In the genomic region with DNA sequence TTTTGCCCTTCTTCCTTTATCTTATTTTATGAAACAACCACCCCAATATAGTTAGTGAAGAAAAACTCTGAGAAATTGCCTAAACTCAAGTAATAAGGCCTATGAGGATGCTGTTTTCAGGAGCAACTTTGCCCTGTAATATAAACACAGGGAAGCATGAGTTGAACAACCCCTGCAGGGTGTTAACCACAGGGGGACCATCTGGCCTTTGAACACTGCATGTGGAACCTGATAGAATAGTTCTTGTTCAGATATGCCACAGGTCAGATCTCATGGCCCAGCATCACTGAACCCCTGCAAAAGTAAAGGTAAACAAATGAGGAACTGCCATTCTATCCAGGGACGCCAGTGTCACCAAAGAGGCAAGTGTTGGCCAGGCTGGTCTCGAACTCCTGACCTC, we compare ENCODE assay signal across 20 cellular contexts.
DNase-seq lines count a peak whose midpoint lies in the region; ATAC-seq and TF ChIP-seq lines count a peak whose summit lies in the region.
"Had no signal": no experiment of that assay in that cellular context is flagged by ENCODE, and none has a peak within 500 bp of the region (broad histone marks: within the 10 kb centered on the region; RNA-seq: fewer than 3 reads in every experiment).

No MANE protein-coding gene starts in this region.

- H3K4me3 ChIP-seq in HEK293 (ENCODE audit: low read depth, low read length), result no peak overlapping the region
- no peak overlapping the region for H3K4me3 ChIP-seq in mesendoderm (ENCODE audit: low read length)
- H3K4me3 ChIP-seq: BLaER1, GM23248 had no signal

- H4K8ac ChIP-seq in mesendoderm (ENCODE audit: low read depth, low read length), result no peak overlapping the region

- H2BK5ac ChIP-seq in mesendoderm (ENCODE audit: low read length), result no peak overlapping the region

- no peak overlapping the region for H2BK15ac ChIP-seq in mesendoderm (replicated peaks; ENCODE audit: low read depth)

- H3K4me2 ChIP-seq in mesendoderm (ENCODE audit: low read length), result no peak overlapping the region
- H3K4me2 ChIP-seq: BLaER1 had no signal

- H3K4me1 ChIP-seq in HEK293 (ENCODE audit: control insufficient read depth, insufficient read depth, low read length) (no peaks in the 10 kb centered on the region), mesendoderm (ENCODE audit: control insufficient read depth, low read depth, low read length) (peaks cover 2% of the 10 kb centered on the region)
- H3K4me1 ChIP-seq: Caco-2 had no signal

- no peak overlapping the region for H2AK5ac ChIP-seq in mesendoderm (ENCODE audit: low read length)

- H4K5ac ChIP-seq in mesendoderm (ENCODE audit: low read length), result no peak overlapping the region

- DNase-seq in DMS 273 (lab: John Stamatoyannopoulos, UW; ENCODE audit: unreplicated experiment), result peak; percentile 47
- no peak for DNase-seq in DMS 273 treated with DMSO at 0.1 percent for 48 hours (lab: John Stamatoyannopoulos, UW)
- peak; percentile 76 for DNase-seq in cerebellar cortex (ENCODE audit: low spot score)
- DNase-seq in mesendoderm, result peak; percentile 25
- DNase-seq in SK-N-DZ (ENCODE audit: low spot score), result no peak
- DNase-seq: Caco-2; CD4-positive, CD25-positive, alpha-beta regulatory T cell; CD8-positive, alpha-beta T cell; DMS53; DND-41; GDM1; GM23248; H7; HCEC 1CT had no signal

- H3K9me3 ChIP-seq in HEK293 (ENCODE audit: control insufficient read depth, insufficient read depth, low read depth, low read length), result no peaks in the 10 kb centered on the region
- H3K9me3 ChIP-seq: BLaER1, Caco-2 had no signal

- H3K23ac ChIP-seq in mesendoderm (ENCODE audit: low read length), result no peak overlapping the region

- POLR2A ChIA-PET in HEK293 (lab: Yijun Ruan, JAX), result no interaction called here

- no peak overlapping the region for H3K56ac ChIP-seq in mesendoderm (ENCODE audit: low read length)

- H3K79me1 ChIP-seq in mesendoderm (ENCODE audit: low read length), result no peaks in the 10 kb centered on the region

- H3K4ac ChIP-seq in mesendoderm (ENCODE audit: low read depth, low read length), result no peak overlapping the region

- ATAC-seq in GM21390 (IDR thresholded peaks at IDR 0.05; ENCODE audit: unreplicated experiment) (no peak), HG02870 (IDR thresholded peaks at IDR 0.05; ENCODE audit: unreplicated experiment) (no peak)
- ATAC-seq: CD8-positive, alpha-beta T cell had no signal

- no peak overlapping the region for H3K18ac ChIP-seq in mesendoderm (ENCODE audit: low read length)

- no peaks in the 10 kb centered on the region for H3K79me2 ChIP-seq in mesendoderm (ENCODE audit: control insufficient read depth, insufficient read depth, low read length)

- H3K27me3 ChIP-seq in mesendoderm (ENCODE audit: insufficient read depth, low read length, poor library complexity), result no peaks in the 10 kb centered on the region
- H3K27me3 ChIP-seq: BLaER1 had no signal

- WGBS in mesendoderm (ENCODE audit: extremely low coverage, insufficient coverage, low lambda C conversion rate), result no CpG with 5 or more reads among the region's 2 CpGs

- H3K27ac ChIP-seq in HEK293 (ENCODE audit: extremely low read depth, low read depth, low read length), result no peak overlapping the region
- H3K27ac ChIP-seq in mesendoderm (ENCODE audit: low read depth, low read length), result no peak overlapping the region
- H3K27ac ChIP-seq: 22Rv1, BLaER1, C4-2B, GM23248 had no signal

- TF ChIP-seq CTCF in HEK293 (tag by site-specific recombination; IDR thresholded peaks at IDR 0.05), result no peak

- CTCF ChIA-PET in HEK293 (lab: Yijun Ruan, JAX), result no interaction called here

- H3K9ac ChIP-seq in mesendoderm (ENCODE audit: low read length), result no peak overlapping the region
- H3K9ac ChIP-seq: BLaER1, GM23248 had no signal

- H2BK120ac ChIP-seq in mesendoderm (ENCODE audit: low read depth, low read length), result no peak overlapping the region

- H3K36me3 ChIP-seq in HEK293 (ENCODE audit: control insufficient read depth in 2 of 2, insufficient read depth in 1 of 2, low read length in 2 of 2) (no peaks in the 10 kb centered on the region; a peak in 1 of 3 replicates), mesendoderm (ENCODE audit: control insufficient read depth, insufficient read depth, low read length) (no peaks in the 10 kb centered on the region)
- H3K36me3 ChIP-seq: BLaER1 had no signal

TF ChIP-seq in HEK293, 187 proteins besides CTCF, POLR2A, EP300 and RAD21:
- peak; percentile 86 for TF ChIP-seq ZIC2 (tag by site-specific recombination; IDR thresholded peaks at IDR 0.05)
- TF ChIP-seq, protein P1, sequence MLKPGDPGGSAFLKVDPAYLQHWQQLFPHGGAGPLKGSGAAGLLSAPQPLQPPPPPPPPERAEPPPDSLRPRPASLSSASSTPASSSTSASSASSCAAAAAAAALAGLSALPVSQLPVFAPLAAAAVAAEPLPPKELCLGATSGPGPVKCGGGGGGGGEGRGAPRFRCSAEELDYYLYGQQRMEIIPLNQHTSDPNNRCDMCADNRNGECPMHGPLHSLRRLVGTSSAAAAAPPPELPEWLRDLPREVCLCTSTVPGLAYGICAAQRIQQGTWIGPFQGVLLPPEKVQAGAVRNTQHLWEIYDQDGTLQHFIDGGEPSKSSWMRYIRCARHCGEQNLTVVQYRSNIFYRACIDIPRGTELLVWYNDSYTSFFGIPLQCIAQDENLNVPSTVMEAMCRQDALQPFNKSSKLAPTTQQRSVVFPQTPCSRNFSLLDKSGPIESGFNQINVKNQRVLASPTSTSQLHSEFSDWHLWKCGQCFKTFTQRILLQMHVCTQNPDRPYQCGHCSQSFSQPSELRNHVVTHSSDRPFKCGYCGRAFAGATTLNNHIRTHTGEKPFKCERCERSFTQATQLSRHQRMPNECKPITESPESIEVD (tag by site-specific recombination; IDR thresholded peaks at IDR 0.05), result 0 out of 2 replicates have a peak, but pooled peaks have one; percentile 12
- TF ChIP-seq, protein P2, sequence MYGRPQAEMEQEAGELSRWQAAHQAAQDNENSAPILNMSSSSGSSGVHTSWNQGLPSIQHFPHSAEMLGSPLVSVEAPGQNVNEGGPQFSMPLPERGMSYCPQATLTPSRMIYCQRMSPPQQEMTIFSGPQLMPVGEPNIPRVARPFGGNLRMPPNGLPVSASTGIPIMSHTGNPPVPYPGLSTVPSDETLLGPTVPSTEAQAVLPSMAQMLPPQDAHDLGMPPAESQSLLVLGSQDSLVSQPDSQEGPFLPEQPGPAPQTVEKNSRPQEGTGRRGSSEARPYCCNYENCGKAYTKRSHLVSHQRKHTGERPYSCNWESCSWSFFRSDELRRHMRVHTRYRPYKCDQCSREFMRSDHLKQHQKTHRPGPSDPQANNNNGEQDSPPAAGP (tag by site-specific recombination; IDR thresholded peaks at IDR 0.05), result no peak
- TF ChIP-seq, protein P3, sequence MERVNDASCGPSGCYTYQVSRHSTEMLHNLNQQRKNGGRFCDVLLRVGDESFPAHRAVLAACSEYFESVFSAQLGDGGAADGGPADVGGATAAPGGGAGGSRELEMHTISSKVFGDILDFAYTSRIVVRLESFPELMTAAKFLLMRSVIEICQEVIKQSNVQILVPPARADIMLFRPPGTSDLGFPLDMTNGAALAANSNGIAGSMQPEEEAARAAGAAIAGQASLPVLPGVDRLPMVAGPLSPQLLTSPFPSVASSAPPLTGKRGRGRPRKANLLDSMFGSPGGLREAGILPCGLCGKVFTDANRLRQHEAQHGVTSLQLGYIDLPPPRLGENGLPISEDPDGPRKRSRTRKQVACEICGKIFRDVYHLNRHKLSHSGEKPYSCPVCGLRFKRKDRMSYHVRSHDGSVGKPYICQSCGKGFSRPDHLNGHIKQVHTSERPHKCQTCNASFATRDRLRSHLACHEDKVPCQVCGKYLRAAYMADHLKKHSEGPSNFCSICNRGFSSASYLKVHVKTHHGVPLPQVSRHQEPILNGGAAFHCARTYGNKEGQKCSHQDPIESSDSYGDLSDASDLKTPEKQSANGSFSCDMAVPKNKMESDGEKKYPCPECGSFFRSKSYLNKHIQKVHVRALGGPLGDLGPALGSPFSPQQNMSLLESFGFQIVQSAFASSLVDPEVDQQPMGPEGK (tag by site-specific recombination; IDR thresholded peaks at IDR 0.05), result no peak
- no peak for TF ChIP-seq SCRT1 (tag by site-specific recombination; IDR thresholded peaks at IDR 0.05; ENCODE audit: borderline replicate concordance)
- TF ChIP-seq ZBTB17 (tag by site-specific recombination; IDR thresholded peaks at IDR 0.05), result no peak

Comparison
In these comparisons a context has a peak if more than half of its experiments do, and no peak if none do; other contexts are left out.
1. DNase-seq: peak in DMS 273 (single experiment), cerebellar cortex (single experiment) and mesendoderm (single experiment); none in DMS 273 treated with DMSO at 0.1 percent for 48 hours (single experiment) and SK-N-DZ (single experiment).